ENCODE assay signal across 31 cellular contexts in genomic region chr12:96587691-96588090, GRCh38.
DNase-seq lines count a peak whose midpoint lies in the region; ATAC-seq, FAIRE-seq and TF ChIP-seq lines count a peak whose summit lies in the region.
"Had no signal": no experiment of that assay in that cellular context is flagged by ENCODE, and none has a peak within 500 bp of the region (broad histone marks: within the 10 kb centered on the region; RNA-seq: fewer than 3 reads in every experiment).

No MANE protein-coding gene starts in this region.

- H3K9me3 ChIP-seq in PC-9 (ENCODE audit: insufficient read depth, low read depth) = no peaks in the 10 kb centered on the region
- H3K9me3 ChIP-seq: gastroesophageal sphincter, right lobe of liver, uterus had no signal

- H3K36me3 Mint-ChIP-seq in HFFc6 (ENCODE audit: low read depth) = no peaks in the 10 kb centered on the region
- no peaks in the 10 kb centered on the region for H3K36me3 Mint-ChIP-seq in activated T-helper 17 cell treated with anti-CD3 and anti-CD28 coated beads, Interleukin-2, amount 50 U/mL, for 72 hours (ENCODE audit: low read depth)
- H3K36me3 Mint-ChIP-seq: activated naive CD8-positive, alpha-beta T cell treated with anti-CD3 and anti-CD28 coated beads, Interleukin-2, amount 10 ng/mL, durations not matched to agents 7 days and 5 days; brain had no signal

- ATAC-seq in HG02623 (IDR thresholded peaks at IDR 0.05; ENCODE audit: unreplicated experiment) = no peak
- ATAC-seq in activated T-helper 17 cell treated with anti-CD3 and anti-CD28 coated beads, Interleukin-2, amount 50 U/mL, for 72 hours (replicated peaks) = no peak
- ATAC-seq: gastroesophageal sphincter, right lobe of liver, SK-N-SH treated with all-trans-retinoic acid at 6 μM for 48 hours had no signal

- H3F3A ChIP-seq in PC-9 (ENCODE audit: insufficient read depth, low read depth) = no peaks in the 10 kb centered on the region

- H3K27ac Mint-ChIP-seq in HFFc6 = no peak overlapping the region
- no peak overlapping the region for H3K27ac Mint-ChIP-seq in activated T-helper 17 cell treated with anti-CD3 and anti-CD28 coated beads, Interleukin-2, amount 50 U/mL, for 72 hours
- H3K27ac Mint-ChIP-seq: activated CD4-positive, alpha-beta memory T cell treated with anti-CD3 and anti-CD28 coated beads, Interleukin-2, amount 10 ng/mL, durations not matched to agents 7 days and 5 days; activated naive CD8-positive, alpha-beta T cell treated with anti-CD3 and anti-CD28 coated beads, Interleukin-2, amount 10 ng/mL, durations not matched to agents 7 days and 5 days; brain; memory B cell; neural progenitor cell; stimulated activated naive CD8-positive, alpha-beta T cell treated with anti-CD3 and anti-CD28 coated beads, Interleukin-15, Interleukin-2, amounts not matched to agents 100 ng/mL and 50 ng/mL, for 24 hours had no signal

- peaks cover 3% of the 10 kb centered on the region; the same call in 1 of the 2 replicates for H3K27me3 Mint-ChIP-seq in HFFc6 (ENCODE audit: insufficient read depth)
- H3K27me3 Mint-ChIP-seq in activated T-helper 17 cell treated with anti-CD3 and anti-CD28 coated beads, Interleukin-2, amount 50 U/mL, for 72 hours = peaks cover 10% of the 10 kb centered on the region

- H3K4me3 ChIP-seq in bronchial epithelial cell (ENCODE audit: low read depth, low read length) (no peak overlapping the region), PC-9 (no peak overlapping the region)
- H3K4me3 ChIP-seq: gastroesophageal sphincter, hepatocyte, neural progenitor cell, right lobe of liver, uterus had no signal

- no TSS peak for BruUV-seq in PC-9 (replicated peaks; lab: Mats Ljungman, UMichigan)

- FAIRE-seq in bronchial epithelial cell (lab: Jason Lieb, UNC) = no peak
- FAIRE-seq: colon had no signal

- POLR2A ChIA-PET in PC-9 (lab: Charles Lee; ENCODE audit: unreplicated experiment) = no interaction called here

- no peaks in the 10 kb centered on the region for H3K9me2 ChIP-seq in PC-9 (ENCODE audit: insufficient read depth)

- TF ChIP-seq CTCF in HFFc6 (IDR thresholded peaks at IDR 0.05) (no peak), bronchial epithelial cell (IDR thresholded peaks at IDR 0.05; ENCODE audit: insufficient read depth, low read length, severe bottlenecking) (no peak), PC-9 (conservative IDR thresholded peaks at IDR 0.05) (no peak)

- DNase-seq in AG08395 (ENCODE audit: low spot score) (peak; percentile 4), HFFc6 (peak; percentile 26), bronchial epithelial cell (ENCODE audit: low read depth) (peak; percentile 46), myocyte (ENCODE audit: low read depth) (peak; percentile 26), PC-9 (no peak), NCI-H526 treated with DMSO at 0.1 percent for 48 hours (lab: John Stamatoyannopoulos, UW) (no peak)
- DNase-seq: activated CD4-positive, alpha-beta memory T cell treated with anti-CD3 and anti-CD28 coated beads, Interleukin-2, amount 10 ng/mL, durations not matched to agents 7 days and 5 days; activated CD4-positive, alpha-beta T cell treated with anti-CD3 and anti-CD28 coated beads for 1 hour; activated CD8-positive, alpha-beta memory T cell treated with anti-CD3 and anti-CD28 coated beads, Interleukin-2, amount 50 U/mL, for 48 hours; activated effector memory CD4-positive, alpha-beta T cell treated with anti-CD3 and anti-CD28 coated beads, Interleukin-2, amount 50 U/mL, for 16 hours; activated naive CD8-positive, alpha-beta T cell treated with anti-CD3 and anti-CD28 coated beads, Interleukin-2, amount 10 ng/mL, durations not matched to agents 7 days and 5 days; C1 segment of cervical spinal cord; COR-L47; effector CD8-positive, alpha-beta T cell; NCI-H1436; NCI-H446 treated with DMSO at 0.1 percent for 48 hours; posterior cingulate gyrus; right lobe of liver; stimulated activated CD4-positive, alpha-beta T cell treated with anti-CD3 and anti-CD28 coated beads, Interleukin-15, amount 100 ng/mL, for 24 hours; uterus had no signal

- no peak overlapping the region for H3K27ac ChIP-seq in PC-9
- H3K27ac ChIP-seq: gastroesophageal sphincter, hepatocyte, KMS-11, neural progenitor cell, right lobe of liver, uterus had no signal

- no peaks in the 10 kb centered on the region for H3K4me1 ChIP-seq in PC-9 (replicated peaks; ENCODE audit: insufficient read depth)
- H3K4me1 ChIP-seq: gastroesophageal sphincter, neural progenitor cell, right lobe of liver, uterus had no signal

- H3K4me1 Mint-ChIP-seq in HFFc6 (ENCODE audit: low read depth) = peaks cover 30% of the 10 kb centered on the region
- H3K4me1 Mint-ChIP-seq in activated T-helper 17 cell treated with anti-CD3 and anti-CD28 coated beads, Interleukin-2, amount 50 U/mL, for 72 hours = no peaks in the 10 kb centered on the region
- H3K4me1 Mint-ChIP-seq: activated CD4-positive, alpha-beta memory T cell treated with anti-CD3 and anti-CD28 coated beads, Interleukin-2, amount 10 ng/mL, durations not matched to agents 7 days and 5 days; activated naive CD8-positive, alpha-beta T cell treated with anti-CD3 and anti-CD28 coated beads, Interleukin-2, amount 10 ng/mL, durations not matched to agents 7 days and 5 days; brain; neural progenitor cell had no signal

- CTCF ChIA-PET in PC-9 (lab: Charles Lee) = no interaction called here

- H3K4me2 ChIP-seq in PC-9 = no peak overlapping the region
- H3K4me2 ChIP-seq: hepatocyte, KMS-11, neural progenitor cell had no signal

- H3K9me3 Mint-ChIP-seq in HFFc6 = no peaks in the 10 kb centered on the region
- no peaks in the 10 kb centered on the region for H3K9me3 Mint-ChIP-seq in activated T-helper 17 cell treated with anti-CD3 and anti-CD28 coated beads, Interleukin-2, amount 50 U/mL, for 72 hours
- H3K9me3 Mint-ChIP-seq: activated CD4-positive, alpha-beta memory T cell treated with anti-CD3 and anti-CD28 coated beads, Interleukin-2, amount 10 ng/mL, durations not matched to agents 7 days and 5 days; activated naive CD8-positive, alpha-beta T cell treated with anti-CD3 and anti-CD28 coated beads, Interleukin-2, amount 10 ng/mL, durations not matched to agents 7 days and 5 days; brain; stimulated activated naive CD8-positive, alpha-beta T cell treated with anti-CD3 and anti-CD28 coated beads, Interleukin-15, Interleukin-2, amounts not matched to agents 100 ng/mL and 50 ng/mL, for 24 hours had no signal

- H3K36me3 ChIP-seq in bronchial epithelial cell (ENCODE audit: control insufficient read depth, insufficient read depth, low read length) (no peaks in the 10 kb centered on the region), PC-9 (ENCODE audit: low read depth) (no peaks in the 10 kb centered on the region)
- H3K36me3 ChIP-seq: gastroesophageal sphincter, neural progenitor cell, right lobe of liver, uterus had no signal

- H2AFZ ChIP-seq in PC-9 = no peak overlapping the region
- H2AFZ ChIP-seq: hepatocyte, neural progenitor cell had no signal

- no peak overlapping the region for H3K4me3 Mint-ChIP-seq in HFFc6
- H3K4me3 Mint-ChIP-seq in activated T-helper 17 cell treated with anti-CD3 and anti-CD28 coated beads, Interleukin-2, amount 50 U/mL, for 72 hours = no peak overlapping the region
- H3K4me3 Mint-ChIP-seq: activated CD4-positive, alpha-beta memory T cell treated with anti-CD3 and anti-CD28 coated beads, Interleukin-2, amount 10 ng/mL, durations not matched to agents 7 days and 5 days; activated naive CD8-positive, alpha-beta T cell treated with anti-CD3 and anti-CD28 coated beads, Interleukin-2, amount 10 ng/mL, durations not matched to agents 7 days and 5 days; brain; memory B cell; neural progenitor cell; stimulated activated naive CD8-positive, alpha-beta T cell treated with anti-CD3 and anti-CD28 coated beads, Interleukin-15, Interleukin-2, amounts not matched to agents 100 ng/mL and 50 ng/mL, for 24 hours had no signal

- no peaks in the 10 kb centered on the region; the same call in 1 of the 2 replicates for H4K20me1 ChIP-seq in PC-9 (ENCODE audit: insufficient read depth)

- intact Hi-C loops in PC-9 (cut with micrococcal nuclease; ENCODE audit: unreplicated experiment) = no loop called here

- H3K27me3 ChIP-seq in bronchial epithelial cell (ENCODE audit: control insufficient read depth, insufficient read depth, low read length) (no peaks in the 10 kb centered on the region), PC-9 (ENCODE audit: insufficient read depth, low read depth) (no peaks in the 10 kb centered on the region)
- H3K27me3 ChIP-seq: gastroesophageal sphincter, hepatocyte, neural progenitor cell, right lobe of liver, uterus had no signal

- H3K79me2 ChIP-seq in PC-9 (ENCODE audit: low read depth) = no peaks in the 10 kb centered on the region
- H3K79me2 ChIP-seq: hepatocyte had no signal

Comparison
In these comparisons a context has a peak if more than half of its experiments do, and no peak if none do; other contexts are left out.
1. DNase-seq: peak in AG08395 (single experiment), HFFc6 (single experiment), bronchial epithelial cell (single experiment) and myocyte (single experiment); none in PC-9 (0 of 2) and NCI-H526 treated with DMSO at 0.1 percent for 48 hours (single experiment).